In the genomic region with DNA sequence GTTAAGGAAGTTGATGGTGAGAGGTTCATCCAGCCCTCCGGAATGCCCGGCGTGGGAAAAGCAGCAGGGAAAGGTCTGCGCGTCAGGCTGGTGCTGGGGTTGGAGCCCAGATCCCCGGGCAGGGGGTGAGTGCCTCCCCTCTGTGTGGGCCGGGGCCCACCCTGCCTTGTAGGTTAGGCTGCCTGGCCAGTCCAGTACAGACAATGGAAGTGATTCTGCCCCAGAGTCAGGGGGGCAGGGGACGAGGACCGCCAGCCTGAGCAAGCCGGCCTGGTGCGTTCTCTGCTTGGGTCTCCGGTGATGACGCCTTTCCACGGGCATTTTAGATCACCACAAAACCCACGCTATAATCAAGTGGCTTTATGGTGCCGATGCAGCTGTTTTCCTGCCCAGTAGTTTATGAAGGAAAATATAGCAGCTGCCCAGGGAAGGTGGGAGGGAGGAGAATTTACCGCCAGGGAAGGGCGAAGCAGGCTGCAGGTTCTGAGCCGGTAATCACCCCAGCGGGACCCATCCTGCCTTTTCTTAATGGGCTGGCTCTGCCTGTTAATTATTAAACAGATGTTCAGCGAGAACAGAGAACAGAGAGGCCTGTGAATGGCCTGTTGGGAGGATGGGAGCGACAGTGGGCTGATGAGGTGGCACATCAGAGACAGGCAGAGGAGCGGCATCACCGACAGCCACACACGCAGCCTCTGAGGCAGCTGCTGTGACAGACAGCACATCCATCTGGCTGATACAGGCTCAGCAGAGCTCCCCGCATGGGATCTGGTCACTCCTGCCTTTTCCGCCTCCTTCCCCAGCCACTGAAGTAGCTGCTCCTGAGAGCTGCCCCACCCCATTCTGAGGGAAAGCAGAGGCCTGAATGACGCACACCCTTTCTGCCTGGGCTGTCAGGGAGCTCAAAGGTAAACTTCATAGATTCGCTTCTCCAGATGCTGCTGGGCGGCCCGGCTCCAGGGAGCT, we compare ENCODE assay signal across 9 cellular contexts. TPM values are rescaled to one million over a fixed set of nuclear protein-coding genes. Genes with fewer than 3 reads are reported as not detected.
DNase-seq lines count a peak whose midpoint lies in the region; ATAC-seq and TF ChIP-seq lines count a peak whose summit lies in the region.
"Had no signal": no experiment of that assay in that cellular context is flagged by ENCODE, and none has a peak within 500 bp of the region (broad histone marks: within the 10 kb centered on the region; RNA-seq: fewer than 3 reads in every experiment).

No MANE protein-coding gene starts in this region.

- CTCF ChIA-PET in Calu3 (lab: Charles Lee) (interaction anchor here (0.6 to 1.2 kb wide), 5 partner anchors 27 to 211 kb away, joined by 3 to 4 read pairs (median 3); no protein-coding TSS in a partner anchor), GM10248 (lab: Yijun Ruan, JAX) (interaction anchor here (0.6 to 7.7 kb wide), 3 partner anchors 9 to 263 kb away, joined by 3 to 42 read pairs (median 4); no protein-coding TSS in a partner anchor)

- POLR2A ChIA-PET in GM10248 (lab: Yijun Ruan, JAX): no interaction called here

- DNase-seq in Calu3 (peak; percentile 87), NCI-H524 treated with DMSO at 0.1 percent for 48 hours (lab: John Stamatoyannopoulos, UW) (peak; percentile 99), epithelial cell of esophagus (ENCODE audit: low read depth) (peak; percentile 80), neural crest cell (ENCODE audit: low read depth, low spot score) (no peak), GM10248 (ENCODE audit: extremely low spot score) (no peak)
- DNase-seq in activated CD4-positive, alpha-beta T cell treated with anti-CD3 and anti-CD28 coated beads for 1 hour: no peak

- intact Hi-C loops in Calu3 (cut with micrococcal nuclease; ENCODE audit: unreplicated experiment): no loop called here

- H3K4me1 Mint-ChIP-seq in Calu3 (ENCODE audit: low read depth, unreplicated experiment): peaks cover 59% of the 10 kb centered on the region
- H3K4me1 Mint-ChIP-seq in neural crest cell: peaks cover 32% of the 10 kb centered on the region

- H3K4me3 Mint-ChIP-seq in Calu3 (ENCODE audit: low read depth, unreplicated experiment) (peak overlapping the region; percentile 54), neural crest cell (no peak overlapping the region)

- BruUV-seq in Calu3 (replicated peaks; lab: Mats Ljungman, UMichigan): TSS peak; percentile 78

- no peak overlapping the region for H3K4me3 ChIP-seq in epithelial cell of esophagus (ENCODE audit: low read length)
- H3K4me3 ChIP-seq: heart left ventricle had no signal

- TF ChIP-seq CTCF in Calu3 (IDR thresholded peaks at IDR 0.05; ENCODE audit: unreplicated experiment) (no peak), epithelial cell of esophagus (IDR thresholded peaks at IDR 0.05; ENCODE audit: insufficient read depth, low read depth, low read length, missing control alignments) (no peak), neural crest cell (conservative IDR thresholded peaks at IDR 0.05) (no peak), GM10248 (IDR thresholded peaks at IDR 0.05; ENCODE audit: control extremely low read depth, extremely low read depth, low read depth, missing control alignments) (no peak)

- peaks cover 53% of the 10 kb centered on the region for H3K36me3 Mint-ChIP-seq in Calu3 (ENCODE audit: insufficient read depth, unreplicated experiment)
- peaks cover 8% of the 10 kb centered on the region for H3K36me3 Mint-ChIP-seq in neural crest cell (ENCODE audit: low read depth)

- H3K9me3 Mint-ChIP-seq in Calu3 (ENCODE audit: low read depth, unreplicated experiment): no peaks in the 10 kb centered on the region
- no peaks in the 10 kb centered on the region for H3K9me3 Mint-ChIP-seq in neural crest cell

- ATAC-seq in HG02981 (IDR thresholded peaks at IDR 0.05; ENCODE audit: unreplicated experiment) (no peak), GM18870 (IDR thresholded peaks at IDR 0.05; ENCODE audit: unreplicated experiment) (no peak)

- H3K27ac Mint-ChIP-seq in Calu3 (ENCODE audit: unreplicated experiment) (peak overlapping the region; percentile 98), neural crest cell (ENCODE audit: unreplicated experiment) (peak overlapping the region; percentile 62)

- H3K27me3 Mint-ChIP-seq in Calu3 (ENCODE audit: unreplicated experiment) (no peaks in the 10 kb centered on the region), neural crest cell (ENCODE audit: low read depth) (no peaks in the 10 kb centered on the region)

RNA-seq across cellular contexts. Expression of gene BDH1, which starts 35.2 kb away (rescaled TPM):
- total RNA-seq in Calu3 (2022): 49.0 and 56.7 TPM in 2 replicates
- total RNA-seq in neural crest cell: 28.7 and 32.2 TPM in 2 replicates

Comparison
In these comparisons a context has a peak if more than half of its experiments do, and no peak if none do; other contexts are left out.
1. DNase-seq: peak in Calu3 (single experiment), NCI-H524 treated with DMSO at 0.1 percent for 48 hours (single experiment) and epithelial cell of esophagus (single experiment); none in neural crest cell (single experiment), GM10248 (single experiment) and activated CD4-positive, alpha-beta T cell treated with anti-CD3 and anti-CD28 coated beads for 1 hour (single experiment).